In the genomic region with DNA sequence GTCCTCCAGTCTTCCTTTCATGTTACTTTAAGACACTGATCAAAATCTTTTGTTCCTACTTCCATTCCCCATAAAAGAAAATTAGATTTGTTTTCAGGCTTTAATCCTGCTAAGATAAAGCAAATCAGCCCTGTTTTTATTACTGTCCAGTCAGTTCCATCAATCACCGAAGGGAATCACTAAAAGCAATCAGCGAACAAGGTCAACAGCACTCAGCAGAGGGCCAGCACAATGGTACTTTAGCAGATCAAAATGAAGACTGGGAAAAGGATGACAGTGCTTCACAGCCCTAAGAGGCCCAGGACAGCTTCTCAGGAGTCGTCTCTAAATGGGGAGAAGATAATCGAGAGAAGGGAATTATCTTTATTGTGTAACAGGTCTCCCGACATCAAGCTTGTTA, we compare ENCODE assay signal across 27 cellular contexts.
"Had no signal": no experiment of that assay in that cellular context is flagged by ENCODE, and none has a peak within 500 bp of the region (broad histone marks: within the 10 kb centered on the region; RNA-seq: fewer than 3 reads in every experiment).

No MANE protein-coding gene starts in this region.

- H3K27me3 ChIP-seq: esophagus muscularis mucosa, foreskin keratinocyte, gastroesophageal sphincter, heart right ventricle, left lung, right atrium auricular region, suprapubic skin, vagina had no signal

- DNase-seq: dermis blood vessel endothelial cell; effector memory CD4-positive, alpha-beta T cell; foreskin keratinocyte; heart right ventricle; hippocampal formation; left cardiac atrium; left lung; mesendoderm; midbrain; naive thymus-derived CD4-positive, alpha-beta T cell; nucleus accumbens; stimulated activated CD4-positive, alpha-beta T cell treated with anti-CD3 and anti-CD28 coated beads, Interleukin-12 subunit alpha, Interleukin-12 subunit beta, amount 100 ng/mL, for 4 hours; stimulated activated CD4-positive, alpha-beta T cell treated with anti-CD3 and anti-CD28 coated beads, Interleukin-1b, Interleukin-23, amount 100 ng/mL, for 48 hours; stimulated activated CD4-positive, alpha-beta T cell treated with anti-CD3 and anti-CD28 coated beads, Interleukin-4, amount 100 ng/mL, for 1 hour; stimulated activated CD8-positive, alpha-beta memory T cell treated with anti-CD3 and anti-CD28 coated beads, Interleukin-4, amount 100 ng/mL, for 48 hours; stimulated activated naive CD4-positive, alpha-beta T cell; stimulated activated naive CD8-positive, alpha-beta T cell treated with anti-CD3 and anti-CD28 coated beads, Interleukin-15, amount 100 ng/mL, for 72 hours; trophoblast cell had no signal

- H3K4me1 Mint-ChIP-seq: nephron had no signal

- H3K4me3 ChIP-seq: esophagus muscularis mucosa, gastroesophageal sphincter, heart right ventricle, left lung, prostate gland, right atrium auricular region, smooth muscle cell, suprapubic skin, vagina had no signal

- H3K27ac Mint-ChIP-seq: nephron; stimulated activated naive CD8-positive, alpha-beta T cell treated with anti-CD3 and anti-CD28 coated beads, Interleukin-15, amount 100 ng/mL, for 72 hours had no signal

- H3K27me3 Mint-ChIP-seq: naive thymus-derived CD4-positive, alpha-beta T cell; stimulated activated naive CD8-positive, alpha-beta T cell treated with anti-CD3 and anti-CD28 coated beads, Interleukin-15, amount 100 ng/mL, for 72 hours had no signal

- H3K9me3 ChIP-seq: esophagus muscularis mucosa, left lung, prostate gland, right atrium auricular region, vagina had no signal

- H3K27ac ChIP-seq: esophagus muscularis mucosa, foreskin keratinocyte, gastroesophageal sphincter, heart right ventricle, left lung, prostate gland, right atrium auricular region, suprapubic skin, vagina had no signal

- H3K4me3 Mint-ChIP-seq: naive thymus-derived CD4-positive, alpha-beta T cell; nephron; stimulated activated naive CD8-positive, alpha-beta T cell treated with anti-CD3 and anti-CD28 coated beads, Interleukin-15, amount 100 ng/mL, for 72 hours had no signal

- ATAC-seq: foreskin keratinocyte; gastroesophageal sphincter; heart right ventricle; left cardiac atrium; left lung; naive thymus-derived CD4-positive, alpha-beta T cell; sciatic nerve; stimulated activated naive CD8-positive, alpha-beta T cell treated with anti-CD3 and anti-CD28 coated beads, Interleukin-15, amount 100 ng/mL, for 72 hours had no signal

- H3K4me2 ChIP-seq: smooth muscle cell had no signal

- H3K36me3 ChIP-seq: prostate gland, right atrium auricular region had no signal

- H3K4me1 ChIP-seq: esophagus muscularis mucosa, foreskin keratinocyte, gastroesophageal sphincter, left lung, prostate gland, right atrium auricular region, suprapubic skin, vagina had no signal
